In genomic region chr20:12170406-12170805, GRCh38 we compare ENCODE assay signal across 14 cellular contexts.
DNase-seq lines count a peak whose midpoint lies in the region; ATAC-seq and TF ChIP-seq lines count a peak whose summit lies in the region.
"Had no signal": no experiment of that assay in that cellular context is flagged by ENCODE, and none has a peak within 500 bp of the region (broad histone marks: within the 10 kb centered on the region; RNA-seq: fewer than 3 reads in every experiment).

No MANE protein-coding gene starts in this region.

- ATAC-seq in mucosa of descending colon: no peak
- ATAC-seq: GM23338 had no signal

- no peak overlapping the region for H4K91ac ChIP-seq in H9 (ENCODE audit: insufficient read length, low read depth, low read length)

- DNase-seq in amniotic epithelial cell (ENCODE audit: low read depth) (peak; percentile 82), fibroblast of villous mesenchyme (ENCODE audit: low read depth) (peak; percentile 76), H9 (no peak), mucosa of descending colon (no peak), progenitor cell of endocrine pancreas (ENCODE audit: low spot score, unreplicated experiment) (no peak)
- DNase-seq: C1 segment of cervical spinal cord; Calu3; CD4-positive, alpha-beta memory T cell; COR-L47; GF-D8; HFFc6 had no signal

- H3K9me3 Mint-ChIP-seq in H9 (peaks cover 10 to 12% of the 10 kb centered on the region in 2 experiments), progenitor cell of endocrine pancreas (ENCODE audit: low read depth) (peaks cover 8% of the 10 kb centered on the region)

- H2AFZ ChIP-seq in Loucy (ENCODE audit: low read length): 0 out of 2 replicates have a peak overlapping the region, but pooled peaks have one; percentile 7
- no peak overlapping the region for H2AFZ ChIP-seq in H9 (ENCODE audit: low read length)
- H2AFZ ChIP-seq: GM23338 had no signal

- H3K27me3 Mint-ChIP-seq in H9 (ENCODE audit: low read depth) (no peaks in the 10 kb centered on the region), progenitor cell of endocrine pancreas (no peaks in the 10 kb centered on the region)
- H3K27me3 Mint-ChIP-seq: CD4-positive, alpha-beta memory T cell had no signal

- no peak overlapping the region for H3K4ac ChIP-seq in H9 (ENCODE audit: low read depth, low read length)

- no peak overlapping the region for H3K27ac ChIP-seq in H9 (ENCODE audit: insufficient read length, low read depth, low read length)

- H3K4me1 Mint-ChIP-seq in H9 (peaks cover 7 to 15% of the 10 kb centered on the region in 2 experiments), progenitor cell of endocrine pancreas (ENCODE audit: low read depth) (no peaks in the 10 kb centered on the region)
- H3K4me1 Mint-ChIP-seq: CD4-positive, alpha-beta memory T cell had no signal

- H3K18ac ChIP-seq in H9 (ENCODE audit: insufficient read length, low read depth, low read length): no peak overlapping the region

- no peak overlapping the region for H2BK15ac ChIP-seq in H9 (ENCODE audit: low read depth, low read length)

- H3K4me1 ChIP-seq in Loucy (ENCODE audit: insufficient read depth, low read length, poor library complexity, severe bottlenecking) (peaks cover 54% of the 10 kb centered on the region), H9 (ENCODE audit: insufficient read depth, low read length) (no peaks in the 10 kb centered on the region), mucosa of descending colon (ENCODE audit: low read depth) (peaks cover 3% of the 10 kb centered on the region)
- H3K4me1 ChIP-seq: HAP-1 had no signal

- no peak overlapping the region for H3K27ac Mint-ChIP-seq in H9
- no peak overlapping the region for H3K27ac Mint-ChIP-seq in progenitor cell of endocrine pancreas
- H3K27ac Mint-ChIP-seq: CD4-positive, alpha-beta memory T cell; GM23338; HFFc6 had no signal

- H3K27me3 ChIP-seq in Loucy (ENCODE audit: insufficient read depth, low read length, poor library complexity, severe bottlenecking): no peaks in the 10 kb centered on the region
- no peaks in the 10 kb centered on the region for H3K27me3 ChIP-seq in H9 (ENCODE audit: insufficient read depth, low read length)

- H4K20me1 ChIP-seq in Loucy (ENCODE audit: insufficient read depth, low read length, poor library complexity, severe bottlenecking) (no peaks in the 10 kb centered on the region), H9 (ENCODE audit: control insufficient read depth, insufficient read depth, insufficient read length) (no peaks in the 10 kb centered on the region)

- H3K36me3 ChIP-seq in Loucy (ENCODE audit: insufficient read depth, low read length): no peaks in the 10 kb centered on the region
- no peaks in the 10 kb centered on the region for H3K36me3 ChIP-seq in mucosa of descending colon (ENCODE audit: low read depth)
- H3K36me3 ChIP-seq: HAP-1 had no signal

- no peak overlapping the region for H2BK20ac ChIP-seq in H9 (ENCODE audit: low read depth, low read length, poor library complexity, severe bottlenecking)

- no peak overlapping the region for H3K4me2 ChIP-seq in Loucy (ENCODE audit: low read depth, low read length, poor library complexity, severe bottlenecking)
- no peak overlapping the region for H3K4me2 ChIP-seq in H9 (ENCODE audit: insufficient read depth, insufficient read length, low read length)
- H3K4me2 ChIP-seq: GM23338 had no signal

- H3K9me3 ChIP-seq in Loucy (ENCODE audit: insufficient read depth, low read depth, low read length) (no peaks in the 10 kb centered on the region), H9 (ENCODE audit: control insufficient read depth, low read depth, low read length) (no peaks in the 10 kb centered on the region), mucosa of descending colon (peaks cover 12% of the 10 kb centered on the region)
- H3K9me3 ChIP-seq: HAP-1 had no signal

- H3K79me2 ChIP-seq in Loucy (ENCODE audit: insufficient read depth, low read length) (no peaks in the 10 kb centered on the region), H9 (ENCODE audit: insufficient read depth, low read length) (no peaks in the 10 kb centered on the region)

- WGBS in H9 (ENCODE audit: extremely low coverage, insufficient read length, low lambda C conversion rate): no CpG with 5 or more reads among the region's 1 CpG

- H3K4me3 ChIP-seq in Loucy (ENCODE audit: low read length, poor library complexity, severe bottlenecking) (no peak overlapping the region), fibroblast of villous mesenchyme (ENCODE audit: low read depth, low read length) (no peak overlapping the region), mucosa of descending colon (no peak overlapping the region)
- H3K4me3 ChIP-seq: GM23338, HAP-1 had no signal

- no peak overlapping the region for H4K5ac ChIP-seq in H9 (ENCODE audit: insufficient read length, low read depth, low read length)

- no peak overlapping the region for H2BK120ac ChIP-seq in H9 (ENCODE audit: low read depth, low read length, poor library complexity, severe bottlenecking)

- H3K4me3 Mint-ChIP-seq in H9: no peak overlapping the region
- H3K4me3 Mint-ChIP-seq in progenitor cell of endocrine pancreas (ENCODE audit: low read depth): no peak overlapping the region
- H3K4me3 Mint-ChIP-seq: GM23338, HFFc6 had no signal

- peaks cover 3 to 12% (median 3%) of the 10 kb centered on the region in 3 experiments; a peak in 4 of 7 replicates for H3K36me3 Mint-ChIP-seq in H9 (ENCODE audit: insufficient read depth in 1 of 3, low read depth in 3 of 3)
- no peaks in the 10 kb centered on the region for H3K36me3 Mint-ChIP-seq in progenitor cell of endocrine pancreas (ENCODE audit: insufficient read depth)
- H3K36me3 Mint-ChIP-seq: CD4-positive, alpha-beta memory T cell had no signal

- no peaks in the 10 kb centered on the region for H3F3A ChIP-seq in Loucy (ENCODE audit: low read depth)

- H3T11ph ChIP-seq in H9 (ENCODE audit: low read length): no peak overlapping the region

- no peak overlapping the region for H3K56ac ChIP-seq in H9 (ENCODE audit: insufficient read length, low read depth, low read length)

- no peak overlapping the region for H2BK12ac ChIP-seq in H9 (ENCODE audit: insufficient read length, low read depth, low read length)

- H3K14ac ChIP-seq in H9 (ENCODE audit: insufficient read depth, low read length): no peak overlapping the region

- no peaks in the 10 kb centered on the region for H3K79me1 ChIP-seq in H9 (ENCODE audit: insufficient read depth, low read depth, low read length, poor library complexity, severe bottlenecking)

- no peak overlapping the region for H2BK5ac ChIP-seq in H9 (ENCODE audit: insufficient read length, low read length)

- H3K9ac ChIP-seq in Loucy (ENCODE audit: low read depth, low read length, poor library complexity, severe bottlenecking) (no peak overlapping the region), H9 (ENCODE audit: extremely low read depth, insufficient read length, low read length) (no peak overlapping the region)

- no peak overlapping the region for H2AK5ac ChIP-seq in H9 (ENCODE audit: insufficient read length, low read length)

- no peak overlapping the region for H4K8ac ChIP-seq in H9 (replicated peaks; ENCODE audit: insufficient read length, low read depth, low read length)

- no peaks in the 10 kb centered on the region for H3K9me2 ChIP-seq in Loucy (replicated peaks; ENCODE audit: low read depth, low read length)

- no peak for TF ChIP-seq CTCF in Loucy (conservative IDR thresholded peaks at IDR 0.05; ENCODE audit: low read length)
- no peak for TF ChIP-seq CTCF in fibroblast of villous mesenchyme (IDR thresholded peaks at IDR 0.05; ENCODE audit: insufficient read depth, low read depth, low read length)
- TF ChIP-seq CTCF in H9 (conservative IDR thresholded peaks at IDR 0.05): no peak
- no peak for TF ChIP-seq CTCF in mucosa of descending colon (IDR thresholded peaks at IDR 0.05)
- TF ChIP-seq CTCF in progenitor cell of endocrine pancreas (IDR thresholded peaks at IDR 0.05; ENCODE audit: unreplicated experiment): no peak

- no peak overlapping the region for H3K23ac ChIP-seq in H9 (ENCODE audit: insufficient read length, low read depth, low read length)

- H3K23me2 ChIP-seq in H9 (ENCODE audit: insufficient read length, low read depth, low read length, poor library complexity, severe bottlenecking): no peaks in the 10 kb centered on the region

- intact Hi-C loops in mucosa of descending colon (cut with DNase I, micrococcal nuclease): no loop called here

Comparison
In these comparisons a context has a peak if more than half of its experiments do, and no peak if none do; other contexts are left out.
1. DNase-seq: peak in amniotic epithelial cell (single experiment) and fibroblast of villous mesenchyme (single experiment); none in H9 (single experiment), mucosa of descending colon (0 of 3) and progenitor cell of endocrine pancreas (single experiment).